In the genomic region with DNA sequence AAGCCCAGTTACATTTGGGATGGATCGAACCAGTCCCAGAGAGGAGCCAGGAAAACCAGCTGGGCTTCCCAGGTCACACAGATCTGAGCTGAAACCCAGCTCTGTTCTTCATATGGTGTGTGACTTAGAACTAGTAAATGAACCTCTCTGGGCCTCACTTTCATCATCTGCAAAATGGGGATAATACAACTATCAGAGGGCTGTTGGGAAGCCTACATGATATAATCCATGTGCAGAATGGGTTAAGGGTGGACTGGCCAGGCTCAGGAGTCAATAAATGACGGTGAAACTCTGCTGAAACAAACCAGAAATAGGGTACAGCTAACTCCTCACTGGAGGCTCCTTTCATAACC, we compare ENCODE assay signal across 26 cellular contexts.
"Had no signal": no experiment of that assay in that cellular context is flagged by ENCODE, and none has a peak within 500 bp of the region (broad histone marks: within the 10 kb centered on the region; RNA-seq: fewer than 3 reads in every experiment).

No MANE protein-coding gene starts in this region.

- H3K4me3 ChIP-seq: cardiac muscle cell, coronary artery had no signal

- H3K36me3 ChIP-seq: breast epithelium, cardiac muscle cell had no signal

- H3K36me3 Mint-ChIP-seq: activated CD4-positive, alpha-beta memory T cell treated with anti-CD3 and anti-CD28 coated beads for 36 hours; activated CD8-positive, alpha-beta memory T cell treated with anti-CD3 and anti-CD28 coated beads, Interleukin-2, amount 10 ng/mL, durations not matched to agents 7 days and 5 days; activated naive CD4-positive, alpha-beta T cell treated with anti-CD3 and anti-CD28 coated beads, Interleukin-2, amount 50 U/mL, for 72 hours; activated naive CD8-positive, alpha-beta T cell treated with anti-CD3 and anti-CD28 coated beads, Interleukin-2, amount 10 ng/mL, durations not matched to agents 7 days and 5 days had no signal

- H3K27ac Mint-ChIP-seq: activated CD4-positive, alpha-beta memory T cell treated with anti-CD3 and anti-CD28 coated beads for 36 hours; activated CD4-positive, alpha-beta T cell treated with anti-CD3 and anti-CD28 coated beads for 36 hours; activated CD4-positive, alpha-beta T cell treated with anti-CD3 and anti-CD28 coated beads, Interleukin-2, amount 10 ng/mL, durations not matched to agents 24 days and 14 days; activated CD8-positive, alpha-beta memory T cell treated with anti-CD3 and anti-CD28 coated beads, Interleukin-2, amount 10 ng/mL, durations not matched to agents 7 days and 5 days; activated CD8-positive, alpha-beta T cell treated with anti-CD3 and anti-CD28 coated beads, Interleukin-2, amount 10 ng/mL, durations not matched to agents 7 days and 5 days; activated naive CD4-positive, alpha-beta T cell treated with anti-CD3 and anti-CD28 coated beads, Interleukin-2, amount 10 ng/mL, durations not matched to agents 7 days and 5 days; activated naive CD4-positive, alpha-beta T cell treated with anti-CD3 and anti-CD28 coated beads, Interleukin-2, amount 50 U/mL, for 72 hours; activated naive CD8-positive, alpha-beta T cell treated with anti-CD3 and anti-CD28 coated beads, Interleukin-2, amount 10 ng/mL, durations not matched to agents 7 days and 5 days; activated T-helper 1 cell treated with anti-CD3 and anti-CD28 coated beads, Interleukin-12 subunit alpha, Interleukin-12 subunit beta, Interleukin-2, Interleukin-4 antibody, amounts not matched to agents 30 ng/mL and 10 ng/mL and 1 ng/mL, durations not matched to agents 14 hours and 24 hours and 36 hours; activated T-helper 2 cell treated with anti-CD3 and anti-CD28 coated beads, Interferon-gamma antibody, Interleukin-2, Interleukin-4, amounts not matched to agents 10 μg/mL and 5 μg/mL and 100 μg/mL, durations not matched to agents 14 hours and 24 hours and 36 hours; endodermal cell had no signal

- ATAC-seq: activated CD4-positive, alpha-beta T cell treated with anti-CD3 and anti-CD28 coated beads for 36 hours; activated CD8-positive, alpha-beta memory T cell treated with anti-CD3 and anti-CD28 coated beads, Interleukin-2, amount 10 ng/mL, durations not matched to agents 7 days and 5 days; activated CD8-positive, alpha-beta T cell treated with anti-CD3 and anti-CD28 coated beads, Interleukin-2, amount 10 ng/mL, durations not matched to agents 7 days and 5 days; activated naive CD4-positive, alpha-beta T cell treated with anti-CD3 and anti-CD28 coated beads, Interleukin-2, amount 50 U/mL, for 72 hours; esophagus mucosa had no signal

- H3K4me3 Mint-ChIP-seq: activated CD4-positive, alpha-beta memory T cell treated with anti-CD3 and anti-CD28 coated beads for 36 hours; activated CD4-positive, alpha-beta T cell treated with anti-CD3 and anti-CD28 coated beads for 36 hours; activated CD4-positive, alpha-beta T cell treated with anti-CD3 and anti-CD28 coated beads, Interleukin-2, amount 10 ng/mL, durations not matched to agents 24 days and 14 days; activated CD8-positive, alpha-beta T cell treated with anti-CD3 and anti-CD28 coated beads, Interleukin-2, amount 10 ng/mL, durations not matched to agents 7 days and 5 days; activated T-helper 1 cell treated with anti-CD3 and anti-CD28 coated beads, Interleukin-12 subunit alpha, Interleukin-12 subunit beta, Interleukin-2, Interleukin-4 antibody, amounts not matched to agents 30 ng/mL and 10 ng/mL and 1 ng/mL, durations not matched to agents 14 hours and 24 hours and 36 hours had no signal

- DNase-seq: activated CD4-positive, alpha-beta memory T cell treated with anti-CD3 and anti-CD28 coated beads for 36 hours; activated CD4-positive, alpha-beta T cell treated with anti-CD3 and anti-CD28 coated beads for 36 hours; activated CD4-positive, alpha-beta T cell treated with anti-CD3 and anti-CD28 coated beads, Interleukin-2, amount 10 ng/mL, durations not matched to agents 24 days and 14 days; activated CD4-positive, CD25-positive, alpha-beta regulatory T cell; activated CD4-positive, CD25-positive, alpha-beta regulatory T cell treated with anti-CD3 and anti-CD28 coated beads, Interleukin-2, amount 50 U/mL, for 72 hours; activated CD8-positive, alpha-beta memory T cell treated with anti-CD3 and anti-CD28 coated beads, Interleukin-2, amount 10 ng/mL, durations not matched to agents 7 days and 5 days; activated CD8-positive, alpha-beta memory T cell treated with anti-CD3 and anti-CD28 coated beads, Interleukin-2, amount 50 U/mL, for 4 hours; activated CD8-positive, alpha-beta T cell treated with anti-CD3 and anti-CD28 coated beads, Interleukin-2, amount 10 ng/mL, durations not matched to agents 7 days and 5 days; activated naive CD4-positive, alpha-beta T cell treated with anti-CD3 and anti-CD28 coated beads, Interleukin-2, amount 10 ng/mL, durations not matched to agents 7 days and 5 days; activated T-cell treated with anti-CD3 and anti-CD28 coated beads, Interleukin-2, amount 50 U/mL, for 1 hour; activated T-cell treated with anti-CD3 and anti-CD28 coated beads, Interleukin-2, amount 50 U/mL, for 48 hours; central memory CD4-positive, alpha-beta T cell; cerebellar nuclear complex; dorsolateral prefrontal cortex; effector memory CD4-positive, alpha-beta T cell; endodermal cell; T-helper 2 cell had no signal

- H3K27ac ChIP-seq: ascending aorta, breast epithelium, cardiac muscle cell, coronary artery had no signal

- H3K9me3 Mint-ChIP-seq: activated CD4-positive, alpha-beta T cell treated with anti-CD3 and anti-CD28 coated beads, Interleukin-2, amount 10 ng/mL, durations not matched to agents 24 days and 14 days; activated naive CD4-positive, alpha-beta T cell treated with anti-CD3 and anti-CD28 coated beads, Interleukin-2, amount 10 ng/mL, durations not matched to agents 7 days and 5 days; activated naive CD4-positive, alpha-beta T cell treated with anti-CD3 and anti-CD28 coated beads, Interleukin-2, amount 50 U/mL, for 72 hours; activated naive CD8-positive, alpha-beta T cell treated with anti-CD3 and anti-CD28 coated beads, Interleukin-2, amount 10 ng/mL, durations not matched to agents 7 days and 5 days; activated T-helper 1 cell treated with anti-CD3 and anti-CD28 coated beads, Interleukin-12 subunit alpha, Interleukin-12 subunit beta, Interleukin-2, Interleukin-4 antibody, amounts not matched to agents 30 ng/mL and 10 ng/mL and 1 ng/mL, durations not matched to agents 14 hours and 24 hours and 36 hours; activated T-helper 2 cell treated with anti-CD3 and anti-CD28 coated beads, Interferon-gamma antibody, Interleukin-2, Interleukin-4, amounts not matched to agents 10 μg/mL and 5 μg/mL and 100 μg/mL, durations not matched to agents 14 hours and 24 hours and 36 hours had no signal
